ENCODE assay signal across 15 cellular contexts in the genomic region with DNA sequence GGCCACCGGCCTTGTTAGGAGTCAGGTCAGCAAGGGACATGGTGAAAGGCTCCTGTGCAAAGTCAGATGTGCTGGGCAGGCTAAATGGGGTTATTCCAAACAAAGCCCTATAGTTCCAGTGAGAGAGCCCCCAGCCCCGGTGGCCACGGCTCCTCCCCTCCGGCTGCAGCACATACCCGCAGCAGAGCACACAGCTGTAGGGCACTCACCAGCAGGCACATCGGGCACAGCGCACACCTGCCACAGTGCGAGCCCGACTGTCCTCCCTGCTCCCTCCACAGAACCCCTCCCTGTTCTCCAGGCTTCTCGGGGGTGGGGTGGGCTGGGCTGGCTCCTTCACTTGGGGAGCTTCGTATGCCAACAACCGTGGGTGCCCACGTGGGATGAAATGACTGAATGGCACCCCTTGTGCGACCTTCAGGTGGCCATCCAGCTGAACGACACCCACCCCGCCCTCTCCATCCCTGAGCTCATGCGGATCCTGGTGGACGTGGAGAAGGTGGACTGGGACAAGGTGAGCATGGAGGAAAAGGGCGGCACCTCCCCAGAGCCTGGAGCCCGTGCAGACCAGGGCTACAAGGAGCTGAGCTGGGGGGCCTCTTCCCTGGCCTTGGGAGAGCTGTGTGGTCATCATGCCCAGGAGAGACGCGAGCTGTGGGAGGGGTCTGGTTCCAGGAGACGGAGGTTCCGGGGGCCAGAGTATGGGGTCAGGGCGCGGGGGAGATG. TPM values are rescaled to one million over a fixed set of nuclear protein-coding genes. Genes with fewer than 3 reads are reported as not detected.
A peak's percentile ranks its signal among the peaks of the same experiment; 100 is the strongest.
DNase-seq lines count a peak whose midpoint lies in the region; ATAC-seq and TF ChIP-seq lines count a peak whose summit lies in the region.
"Had no signal": no experiment of that assay in that cellular context is flagged by ENCODE, and none has a peak within 500 bp of the region (broad histone marks: within the 10 kb centered on the region; RNA-seq: fewer than 3 reads in every experiment).

No MANE protein-coding gene starts in this region.

- H3K4me3 ChIP-seq in right atrium auricular region: no peak overlapping the region
- no peak overlapping the region for H3K4me3 ChIP-seq in ovary
- no peak overlapping the region for H3K4me3 ChIP-seq in aorta (ENCODE audit: low read length in 2 of 2)
- H3K4me3 ChIP-seq: GM12878, PC-9 had no signal

- TF ChIP-seq CTCF in right atrium auricular region (IDR thresholded peaks at IDR 0.05) (no peak), ovary (IDR thresholded peaks at IDR 0.05) (no peak)

- WGBS in ovary, 3 donors: 89 to 93% (median 90%) methylated on average over 26 of the region's 26 CpGs
- WGBS in aorta, 2 donors: 88 to 90% methylated on average over 26 of the region's 26 CpGs

- peaks cover 0 to 33% of the 10 kb centered on the region in 2 donors for H3K4me1 ChIP-seq in right atrium auricular region
- no peaks in the 10 kb centered on the region for H3K4me1 ChIP-seq in ovary (ENCODE audit: insufficient read depth)
- H3K4me1 ChIP-seq in aorta (ENCODE audit: control insufficient read depth in 1 of 2, insufficient read depth in 2 of 2, low read length in 2 of 2): no peaks in the 10 kb centered on the region
- H3K4me1 ChIP-seq: Caco-2 had no signal

- H3K9me3 ChIP-seq in right atrium auricular region (no peaks in the 10 kb centered on the region), ovary (no peaks in the 10 kb centered on the region), aorta (ENCODE audit: control insufficient read depth, low read length) (no peaks in the 10 kb centered on the region)
- H3K9me3 ChIP-seq: Caco-2 had no signal

- TF ChIP-seq EP300 in ovary (IDR thresholded peaks at IDR 0.05): no peak

- ATAC-seq in Right ventricle myocardium inferior (no peak), Right ventricle myocardium superior (ENCODE audit: poor library complexity) (no peak), aorta (ENCODE audit: low FRiP score) (no peak), GM21619 (IDR thresholded peaks at IDR 0.05; ENCODE audit: unreplicated experiment) (no peak), GM21367 (IDR thresholded peaks at IDR 0.05; ENCODE audit: unreplicated experiment) (no peak)
- ATAC-seq: GM12878; naive thymus-derived CD8-positive, alpha-beta T cell had no signal

- peak; percentile 55 for DNase-seq in Right ventricle myocardium inferior (ENCODE audit: missing footprints)
- no peak for DNase-seq in right atrium auricular region (ENCODE audit: low spot score)
- peak; percentile 35 for DNase-seq in Right ventricle myocardium superior
- peak; percentile 5 to 23 (median 14) for DNase-seq in ovary
- DNase-seq in aorta: peak; percentile 46 to 62
- no peak for DNase-seq in H4 (ENCODE audit: low spot score)
- DNase-seq: effector CD4-positive, alpha-beta T cell; NCI-H2029 treated with DMSO at 0.1 percent for 48 hours; NCI-H69; PC-9 had no signal

- H3K27me3 ChIP-seq in right atrium auricular region (no peaks in the 10 kb centered on the region), ovary (no peaks in the 10 kb centered on the region), aorta (ENCODE audit: control insufficient read depth in 1 of 2, insufficient read depth in 2 of 2, low read length in 1 of 2) (no peaks in the 10 kb centered on the region)

- TF ChIP-seq POLR2A in ovary (IDR thresholded peaks at IDR 0.05): no peak

- peaks cover 95% of the 10 kb centered on the region for H3K36me3 ChIP-seq in right atrium auricular region
- H3K36me3 ChIP-seq in ovary: no peaks in the 10 kb centered on the region
- H3K36me3 ChIP-seq in aorta (ENCODE audit: control insufficient read depth in 1 of 2, insufficient read depth in 2 of 2, low read length in 1 of 2): peaks cover 0 to 22% of the 10 kb centered on the region in 2 donors

- H3K27ac ChIP-seq in right atrium auricular region: peak overlapping the region in 1 of 2 donors; percentile 78
- H3K27ac ChIP-seq in ovary: no peak overlapping the region
- H3K27ac ChIP-seq in aorta (ENCODE audit: low read depth in 1 of 2, low read length in 2 of 2): no peak overlapping the region
- H3K27ac ChIP-seq: PC-9 had no signal

- intact Hi-C loops in Right ventricle myocardium inferior (cut with DNase I): no loop called here
- intact Hi-C loops in Right ventricle myocardium superior (cut with DNase I): no loop called here
- intact Hi-C loops in ovary (cut with DNase I): no loop called here
- intact Hi-C loops in aorta (cut with DNase I): no loop called here

RNA-seq across cellular contexts. Expression of gene PYGB, which starts 30.9 kb away (rescaled TPM):
- total RNA-seq in Right ventricle myocardium inferior: 174 TPM
- 100 to 1,000 TPM; 145 to 174 TPM for total RNA-seq in right atrium auricular region
- total RNA-seq in Right ventricle myocardium superior: 170 TPM
- 10 to 100 TPM; 24.2 to 54.2 (median 52.2) TPM for total RNA-seq in ovary
- polyA plus RNA-seq in ovary: 10 to 100 TPM; 23.1 to 27.3 TPM
- total RNA-seq in aorta: 10 to 100 TPM; 92.8 to 95.2 TPM
- polyA plus RNA-seq in aorta: 100 to 1,000 TPM in 1 of 2 donors, 10 to 100 TPM in 1; 37.9 to 143 TPM
- 39.4 and 41.1 TPM in 2 replicates for total RNA-seq in H4 (2014; rRNA removed; shearing (Covaris generic))

Comparison
In these comparisons a context has a peak if more than half of its experiments do, and no peak if none do; other contexts are left out.
1. DNase-seq: peak in Right ventricle myocardium inferior (single experiment), Right ventricle myocardium superior (single experiment), ovary (5 of 5) and aorta (2 of 2); none in right atrium auricular region (single experiment) and H4 (single experiment).